ENCODE assay signal across 8 cellular contexts in the genomic region with DNA sequence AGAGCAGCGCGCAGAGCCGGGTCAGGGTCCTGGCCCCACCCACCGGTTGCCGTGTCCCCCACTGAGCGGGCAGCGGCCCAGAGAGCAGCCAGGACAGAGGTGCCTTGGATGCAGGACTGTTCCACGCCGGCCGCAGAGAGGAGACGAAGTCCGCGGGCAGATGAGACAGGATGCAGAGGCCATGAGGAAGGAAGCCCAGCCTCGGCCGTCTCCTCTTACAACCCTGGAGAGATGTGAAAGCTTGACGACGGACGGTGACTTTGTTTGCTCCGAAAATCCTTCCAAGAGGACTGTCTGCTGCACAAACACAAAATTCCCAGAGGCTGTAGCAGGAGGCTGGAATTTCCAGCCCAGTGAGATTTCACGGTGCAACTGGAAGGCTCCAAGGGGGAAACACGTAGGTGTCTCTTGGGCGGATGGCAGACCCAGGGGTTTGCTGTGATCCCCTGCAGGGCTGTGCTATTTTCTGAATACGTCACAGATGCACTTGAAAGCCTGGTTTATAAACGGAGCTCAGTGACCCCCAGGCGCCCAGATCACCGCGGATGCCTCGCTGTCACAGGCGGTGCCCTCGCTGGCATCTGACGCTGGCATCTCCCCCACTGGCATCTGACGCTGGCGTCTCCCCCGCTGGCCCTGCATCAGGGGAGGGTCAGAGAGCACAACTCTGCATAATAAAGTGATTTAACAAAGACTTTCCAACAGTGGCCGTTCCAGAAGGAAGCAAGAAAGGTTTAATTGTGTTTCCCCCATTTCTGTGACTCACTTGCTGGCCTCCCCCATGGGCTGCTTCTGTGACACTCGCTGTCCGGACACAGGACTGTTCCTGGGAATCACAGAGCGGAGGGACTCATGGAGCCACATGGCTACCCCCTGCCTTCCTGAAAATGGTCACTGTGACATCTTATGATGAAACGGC.
DNase-seq lines count a peak whose midpoint lies in the region; ATAC-seq and TF ChIP-seq lines count a peak whose summit lies in the region.

No MANE protein-coding gene starts in this region.

- peaks cover 0 to 1% (median 0%) of the 10 kb centered on the region in 3 donors for H3K27me3 Mint-ChIP-seq in CD14-positive monocyte (ENCODE audit: low read depth in 3 of 3)

- peaks cover 28% of the 10 kb centered on the region for H3K4me1 Mint-ChIP-seq in CD14-positive monocyte

- TF ChIP-seq CTCF in CD14-positive monocyte (IDR thresholded peaks at IDR 0.05) = no peak
- no peak for TF ChIP-seq CTCF in VCaP (conservative IDR thresholded peaks at IDR 0.05)

- intact Hi-C loops in CD14-positive monocyte (cut with micrococcal nuclease) = loop anchor here in 1 of 2 donors (5.0 kb wide), 1 partner anchor 66 kb away; no protein-coding TSS in a partner anchor

- H3K36me3 Mint-ChIP-seq in CD14-positive monocyte = peaks cover 40 to 75% of the 10 kb centered on the region in 2 donors

- H3K4me3 Mint-ChIP-seq in CD14-positive monocyte = peak overlapping the region in 1 of 2 donors; percentile 57

- H3K9me3 Mint-ChIP-seq in CD14-positive monocyte = peaks cover 0 to 10% (median 0%) of the 10 kb centered on the region in 7 donors

- DNase-seq in CD14-positive monocyte (ENCODE audit: low spot score) (no peak), globus pallidus (ENCODE audit: low spot score) (peak; percentile 95), pons (ENCODE audit: low spot score) (peak; percentile 95), GOT3 (lab: John Stamatoyannopoulos, UW) (no peak), AML-193 (lab: John Stamatoyannopoulos, UW) (no peak), SKM-1 treated with dmso at 0.1 percent for 144 hours (lab: John Stamatoyannopoulos, UW; ENCODE audit: unreplicated experiment) (no peak)

- no peak for ATAC-seq in GM21515 (IDR thresholded peaks at IDR 0.05; ENCODE audit: unreplicated experiment)

- peak overlapping the region; percentile 49 to 84 (median 76) for H3K27ac Mint-ChIP-seq in CD14-positive monocyte

- peak overlapping the region; percentile 31; the same call in 1 of the 2 replicates for H3K27ac ChIP-seq in VCaP

Comparison
In these comparisons a context has a peak if more than half of its experiments do, and no peak if none do; other contexts are left out.
1. DNase-seq: peak in globus pallidus (single experiment) and pons (single experiment); none in CD14-positive monocyte (single experiment), GOT3 (single experiment), AML-193 (0 of 2) and SKM-1 treated with dmso at 0.1 percent for 144 hours (single experiment).